8 cellular contexts compared by ENCODE assay signal in genomic region chr4:184983660-184984356, GRCh38. TPM values are rescaled to one million over a fixed set of nuclear protein-coding genes. Genes with fewer than 3 reads are reported as not detected.
DNase-seq lines count a peak whose midpoint lies in the region; ATAC-seq lines count a peak whose summit lies in the region.

No MANE protein-coding gene starts in this region.

- peaks cover 19% of the 10 kb centered on the region for H3K4me1 ChIP-seq in effector memory CD4-positive, alpha-beta T cell (ENCODE audit: control insufficient read depth, insufficient read depth, low read length, poor library complexity, severe bottlenecking)

- no peaks in the 10 kb centered on the region for H3K9me3 Mint-ChIP-seq in naive B cell
- no peaks in the 10 kb centered on the region for H3K9me3 Mint-ChIP-seq in stimulated activated naive CD8-positive, alpha-beta T cell treated with anti-CD3 and anti-CD28 coated beads, Interleukin-15, amount 100 ng/mL, for 72 hours

- no peak overlapping the region for H3K27ac ChIP-seq in effector memory CD4-positive, alpha-beta T cell (ENCODE audit: insufficient read depth, low read length, poor library complexity, severe bottlenecking)

- DNase-seq in Right ventricle myocardium superior = peak; percentile 79
- no peak for DNase-seq in cardiac septum (ENCODE audit: low spot score)
- peak; percentile 24 for DNase-seq in NCI-H2107 treated with DMSO at 0.1 percent for 48 hours (lab: John Stamatoyannopoulos, UW; ENCODE audit: unreplicated experiment)
- DNase-seq in activated CD4-positive, alpha-beta T cell treated with anti-CD3 and anti-CD28 coated beads for 4 hours = peak; percentile 41 to 63
- peak; percentile 8 to 36 (median 18) for DNase-seq in effector memory CD4-positive, alpha-beta T cell
- peak; percentile 39 for DNase-seq in naive B cell
- peak in 1 of 2 donors; percentile 47 for DNase-seq in stimulated activated naive CD8-positive, alpha-beta T cell treated with anti-CD3 and anti-CD28 coated beads, Interleukin-15, amount 100 ng/mL, for 72 hours

- H3K27me3 ChIP-seq in effector memory CD4-positive, alpha-beta T cell (replicated peaks; ENCODE audit: control insufficient read depth, insufficient read depth, low read length, poor library complexity, severe bottlenecking) = no peaks in the 10 kb centered on the region

- peak overlapping the region; percentile 31 for H3K4me3 ChIP-seq in effector memory CD4-positive, alpha-beta T cell (ENCODE audit: insufficient read depth, low read depth, low read length, poor library complexity, severe bottlenecking)

- no peak overlapping the region for H3K4me3 Mint-ChIP-seq in naive B cell
- H3K4me3 Mint-ChIP-seq in stimulated activated naive CD8-positive, alpha-beta T cell treated with anti-CD3 and anti-CD28 coated beads, Interleukin-15, amount 100 ng/mL, for 72 hours = no peak overlapping the region

- ATAC-seq in Right ventricle myocardium superior (ENCODE audit: poor library complexity) (peak; percentile 76), HG02973 (IDR thresholded peaks at IDR 0.05; ENCODE audit: unreplicated experiment) (peak; percentile 64), naive B cell (ENCODE audit: low read depth in 2 of 2) (peak; percentile 71 to 77)
- peak; percentile 66 for ATAC-seq in stimulated activated naive CD8-positive, alpha-beta T cell treated with anti-CD3 and anti-CD28 coated beads, Interleukin-15, amount 100 ng/mL, for 72 hours

- intact Hi-C loops in Right ventricle myocardium superior (cut with DNase I) = loop anchor here (5.0 kb wide), 1 partner anchor 237 kb away; no protein-coding TSS in a partner anchor
- intact Hi-C loops in cardiac septum (cut with DNase I) = loop anchor here (2.0 kb wide), 1 partner anchor 239 kb away; no protein-coding TSS in a partner anchor

- no peak overlapping the region for H3K27ac Mint-ChIP-seq in naive B cell
- no peak overlapping the region for H3K27ac Mint-ChIP-seq in stimulated activated naive CD8-positive, alpha-beta T cell treated with anti-CD3 and anti-CD28 coated beads, Interleukin-15, amount 100 ng/mL, for 72 hours

- no peaks in the 10 kb centered on the region for H3K36me3 Mint-ChIP-seq in naive B cell

- no peaks in the 10 kb centered on the region for H3K36me3 ChIP-seq in effector memory CD4-positive, alpha-beta T cell (ENCODE audit: control insufficient read depth, insufficient read depth, low read length)

- H3K4me1 Mint-ChIP-seq in naive B cell = no peaks in the 10 kb centered on the region
- H3K4me1 Mint-ChIP-seq in stimulated activated naive CD8-positive, alpha-beta T cell treated with anti-CD3 and anti-CD28 coated beads, Interleukin-15, amount 100 ng/mL, for 72 hours = no peaks in the 10 kb centered on the region

- peaks cover 0 to 6% (median under 1%) of the 10 kb centered on the region in 3 donors for H3K27me3 Mint-ChIP-seq in naive B cell
- no peaks in the 10 kb centered on the region for H3K27me3 Mint-ChIP-seq in stimulated activated naive CD8-positive, alpha-beta T cell treated with anti-CD3 and anti-CD28 coated beads, Interleukin-15, amount 100 ng/mL, for 72 hours

- H3K9me3 ChIP-seq in effector memory CD4-positive, alpha-beta T cell (ENCODE audit: control insufficient read depth, low read length) = no peaks in the 10 kb centered on the region

RNA-seq across cellular contexts. Expression of gene HELT, which starts 34.5 kb away (rescaled TPM):
- total RNA-seq in Right ventricle myocardium superior (not detected), cardiac septum (not detected)
- polyA plus RNA-seq in naive B cell (ENCODE audit: low read depth in 6 of 6) = not detected
